ENCODE assay signal across 9 cellular contexts in genomic region chr5:138177936-138178515, GRCh38. TPM values are rescaled to one million over a fixed set of nuclear protein-coding genes. Genes with fewer than 3 reads are reported as not detected.
DNase-seq lines count a peak whose midpoint lies in the region; ATAC-seq and TF ChIP-seq lines count a peak whose summit lies in the region.
"Had no signal": no experiment of that assay in that cellular context is flagged by ENCODE, and none has a peak within 500 bp of the region (broad histone marks: within the 10 kb centered on the region; RNA-seq: fewer than 3 reads in every experiment).

No MANE protein-coding gene starts in this region.

- peak; percentile 52 for DNase-seq in DMS 273 (lab: John Stamatoyannopoulos, UW; ENCODE audit: unreplicated experiment)
- no peak for DNase-seq in DMS 273 treated with DMSO at 0.1 percent for 48 hours (lab: John Stamatoyannopoulos, UW)
- peak; percentile 11 to 48 for DNase-seq in SJCRH30
- peak in 1 of 3 experiments; percentile 2 for DNase-seq in effector memory CD8-positive, alpha-beta T cell
- peak; percentile 72 for DNase-seq in medulla oblongata (ENCODE audit: extremely low spot score)
- no peak for DNase-seq in thoracic aorta (ENCODE audit: low spot score)
- no peak for DNase-seq in T-helper 9 cell

- H3K9me3 ChIP-seq in SJCRH30 (replicated peaks) (no peaks in the 10 kb centered on the region), thoracic aorta (no peaks in the 10 kb centered on the region)

- no peak overlapping the region for H3K4me3 Mint-ChIP-seq in effector memory CD8-positive, alpha-beta T cell
- H3K4me3 Mint-ChIP-seq: brain had no signal

- no peaks in the 10 kb centered on the region for H3K4me1 ChIP-seq in SJCRH30
- H3K4me1 ChIP-seq in thoracic aorta (ENCODE audit: control insufficient read depth in 1 of 2, low read depth in 2 of 2): peaks cover 14 to 27% of the 10 kb centered on the region in 2 donors

- ATAC-seq in HG02938 (IDR thresholded peaks at IDR 0.05; ENCODE audit: unreplicated experiment): peak; percentile 28
- ATAC-seq in effector memory CD8-positive, alpha-beta T cell (replicated peaks): peak; percentile 19
- peak; percentile 5 for ATAC-seq in thoracic aorta (ENCODE audit: insufficient number of reproducible peaks, low FRiP score, low read depth)

- H3K9me3 Mint-ChIP-seq in effector memory CD8-positive, alpha-beta T cell: no peaks in the 10 kb centered on the region
- H3K9me3 Mint-ChIP-seq: brain had no signal

- TF ChIP-seq CTCF in thoracic aorta (IDR thresholded peaks at IDR 0.05): no peak

- H3K36me3 ChIP-seq in SJCRH30 (peaks cover 38% of the 10 kb centered on the region), thoracic aorta (peaks cover 27% of the 10 kb centered on the region)

- H3K4me1 Mint-ChIP-seq in effector memory CD8-positive, alpha-beta T cell (ENCODE audit: low read depth in 2 of 2): peaks cover 4 to 7% of the 10 kb centered on the region in 2 donors

- H3K27ac Mint-ChIP-seq in effector memory CD8-positive, alpha-beta T cell: no peak overlapping the region
- H3K27ac Mint-ChIP-seq: brain had no signal

- H3K4me3 ChIP-seq in SJCRH30 (peak overlapping the region; percentile 72), thoracic aorta (peak overlapping the region; percentile 98)

- H3K27ac ChIP-seq in SJCRH30 (peak overlapping the region; percentile 95), thoracic aorta (peak overlapping the region; percentile 83 to 88)

- H3K27me3 ChIP-seq in SJCRH30: no peaks in the 10 kb centered on the region
- no peaks in the 10 kb centered on the region for H3K27me3 ChIP-seq in thoracic aorta (replicated peaks; ENCODE audit: insufficient read depth)

- peaks cover 39% of the 10 kb centered on the region for H3K36me3 Mint-ChIP-seq in effector memory CD8-positive, alpha-beta T cell (ENCODE audit: insufficient read depth)

- no peaks in the 10 kb centered on the region for H3K27me3 Mint-ChIP-seq in effector memory CD8-positive, alpha-beta T cell
- H3K27me3 Mint-ChIP-seq: brain had no signal

RNA-seq across cellular contexts. Expression of gene BRD8, which starts 0.4 kb away (rescaled TPM):
- total RNA-seq in SJCRH30 (2014; rRNA removed; shearing (Covaris generic)): 75.2 and 85.5 TPM in 2 replicates
- 10 to 100 TPM; 34.7 to 71.7 TPM for total RNA-seq in thoracic aorta

RNA-seq across cellular contexts. Expression of gene KIF20A, which starts 0.9 kb away (rescaled TPM):
- 89.5 and 91.9 TPM in 2 replicates for total RNA-seq in SJCRH30 (2014; rRNA removed; shearing (Covaris generic))
- total RNA-seq in thoracic aorta: 1 to 10 TPM in 1 of 2 donors, under 1 TPM in 1; 0.78 to 1.1 TPM

RNA-seq across cellular contexts. Expression of gene CDC23, which starts 35.1 kb away (rescaled TPM):
- 73.5 and 74.3 TPM in 2 replicates for total RNA-seq in SJCRH30 (2014; rRNA removed; shearing (Covaris generic))
- total RNA-seq in thoracic aorta: 10 to 100 TPM; 13.5 to 17.7 TPM

RNA-seq across cellular contexts. Expression of gene NME5, which starts 38.8 kb away (rescaled TPM):
- not detected in 2 replicates for total RNA-seq in SJCRH30 (2014; rRNA removed; shearing (Covaris generic))
- 1 to 10 TPM in 1 of 2 donors, not detected in 1; 3.8 TPM for total RNA-seq in thoracic aorta

Comparison
In these comparisons a context has a peak if more than half of its experiments do, and no peak if none do; other contexts are left out.
1. DNase-seq: peak in DMS 273 (single experiment), SJCRH30 (2 of 2) and medulla oblongata (single experiment); none in DMS 273 treated with DMSO at 0.1 percent for 48 hours (single experiment), thoracic aorta (single experiment) and T-helper 9 cell (single experiment).
2. RNA of gene KIF20A, which starts 0.9 kb away (total RNA-seq): 89.5 to 91.9 TPM in SJCRH30; 0.78 to 1.1 TPM in thoracic aorta; every median in the first group is over 10 times any median in the second.
3. Peak in every context shown above with its lines, with median percentiles within 50 percentile points of each other: ATAC-seq.